9 cellular contexts compared by ENCODE assay signal in the genomic region with DNA sequence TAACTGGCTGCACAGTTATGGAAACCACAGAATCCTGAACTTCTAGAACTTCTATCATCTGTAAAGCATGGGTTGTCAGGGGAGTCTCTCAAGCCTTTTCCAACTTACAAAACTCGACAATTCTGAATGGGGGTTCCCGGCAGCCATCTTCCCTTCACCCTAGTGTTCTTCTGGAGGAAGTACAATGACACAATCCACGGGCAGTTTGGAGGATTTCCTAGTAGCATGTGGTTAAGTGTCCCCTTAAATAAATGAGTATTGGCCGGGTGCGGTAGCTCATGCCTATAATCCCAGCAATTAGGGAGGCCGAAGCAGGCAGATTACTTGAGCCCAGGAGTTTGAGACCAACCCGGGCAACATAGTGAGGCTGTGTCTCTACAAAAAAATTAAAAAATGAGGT. TPM values are rescaled to one million over a fixed set of nuclear protein-coding genes. Genes with fewer than 3 reads are reported as not detected.
A peak's percentile ranks its signal among the peaks of the same experiment; 100 is the strongest.
DNase-seq lines count a peak whose midpoint lies in the region; ATAC-seq and TF ChIP-seq lines count a peak whose summit lies in the region.
"Had no signal": no experiment of that assay in that cellular context is flagged by ENCODE, and none has a peak within 500 bp of the region (broad histone marks: within the 10 kb centered on the region; RNA-seq: fewer than 3 reads in every experiment).

No MANE protein-coding gene starts in this region.

- CTCF ChIA-PET in T-cell (lab: Charles Lee), result interaction anchor here (0.5 to 1.4 kb wide), 2 partner anchors 14 to 41 kb away, joined by 5 read pairs; no protein-coding TSS in a partner anchor

- peak; percentile 55 for TF ChIP-seq CTCF in GM12873 (IDR thresholded peaks at IDR 0.05; ENCODE audit: insufficient read depth, low read depth, low read length, missing control alignments)

- no peaks in the 10 kb centered on the region for H3K36me3 ChIP-seq in ACC112 (ENCODE audit: insufficient read depth, low read length)

- no peaks in the 10 kb centered on the region; the same call in 1 of the 2 replicates for H3K27me3 ChIP-seq in ACC112 (ENCODE audit: insufficient read depth, low read length)

- H3K36me3 Mint-ChIP-seq in T-cell, result no peaks in the 10 kb centered on the region
- peaks cover 0 to 3% (median 0%) of the 10 kb centered on the region in 3 donors for H3K36me3 Mint-ChIP-seq in immature natural killer cell

- H2AFZ ChIP-seq in ACC112 (ENCODE audit: low read length, unreplicated experiment), result peak overlapping the region; percentile 7

- peaks cover 40 to 59% (median 48%) of the 10 kb centered on the region in 3 donors for H3K4me1 Mint-ChIP-seq in T-cell
- H3K4me1 Mint-ChIP-seq in immature natural killer cell, result peaks cover 60 to 71% of the 10 kb centered on the region in 2 donors

- H3K27me3 Mint-ChIP-seq in T-cell (no peaks in the 10 kb centered on the region), immature natural killer cell (ENCODE audit: low read depth in 3 of 3) (peaks cover 6 to 25% (median 12%) of the 10 kb centered on the region in 3 donors)

- no peak overlapping the region for H3K4me3 ChIP-seq in ACC112 (ENCODE audit: low read depth, low read length)

- no peaks in the 10 kb centered on the region for H3K79me2 ChIP-seq in ACC112 (ENCODE audit: control insufficient read depth, insufficient read depth, low read length, unreplicated experiment)

- ATAC-seq in T-cell (replicated peaks in 1 of 4), result no peak

- no peaks in the 10 kb centered on the region for H3K9me3 Mint-ChIP-seq in T-cell
- no peaks in the 10 kb centered on the region for H3K9me3 Mint-ChIP-seq in immature natural killer cell

- H3K27ac Mint-ChIP-seq in T-cell (peak overlapping the region; percentile 9 to 99), immature natural killer cell (peak overlapping the region; percentile 97 to 100 (median 99))

- no peaks in the 10 kb centered on the region for H3K4me1 ChIP-seq in ACC112 (ENCODE audit: control insufficient read depth, insufficient read depth, low read length, unreplicated experiment)

- POLR2A ChIA-PET in T-cell (lab: Charles Lee), result interaction anchor here in 1 of 2 donors (0.5 kb wide), 1 partner anchor 68 kb away, joined by 8 read pairs; no protein-coding TSS in a partner anchor

- H3K27ac ChIP-seq in ACC112 (ENCODE audit: low read depth, low read length), result no peak overlapping the region

- DNase-seq in T-cell (peak in 17 of 34 experiments; percentile 6 to 47 (median 18)), immature natural killer cell (peak; percentile 33 to 43 (median 38)), OCI-M2 (lab: John Stamatoyannopoulos, UW; ENCODE audit: unreplicated experiment) (no peak), T-helper 9 cell (no peak), NCI-H2081 (lab: John Stamatoyannopoulos, UW) (no peak), NCI-H1092 (lab: John Stamatoyannopoulos, UW) (no peak)
- DNase-seq: GOT3 had no signal

- H3K4me3 Mint-ChIP-seq in T-cell (peak overlapping the region; percentile 98 to 99 (median 98)), immature natural killer cell (peak overlapping the region; percentile 97 to 100 (median 99))

RNA-seq across cellular contexts. Expression of gene SLC16A6, which starts 2.1 kb away (rescaled TPM):
- total RNA-seq in T-cell, result 10 to 100 TPM in 1 of 5 donors, 1 to 10 TPM in 4; 4.4 to 10.5 (median 7.0) TPM
- polyA plus RNA-seq in immature natural killer cell, result 1 to 10 TPM in 2 of 3 donors, under 1 TPM in 1; 0.88 to 4.8 (median 3.5) TPM

RNA-seq across cellular contexts. Expression of gene ARSG, which starts 2.5 kb away (rescaled TPM):
- total RNA-seq in T-cell, result 10 to 100 TPM; 14.5 to 22.9 (median 17.8) TPM
- polyA plus RNA-seq in immature natural killer cell, result 10 to 100 TPM; 15.0 to 18.7 (median 15.3) TPM

RNA-seq across cellular contexts. Expression of gene AMZ2, which starts 41.0 kb away (rescaled TPM):
- total RNA-seq in T-cell, result 10 to 100 TPM; 50.9 to 81.8 (median 60.5) TPM
- 100 to 1,000 TPM; 146 to 193 (median 169) TPM for polyA plus RNA-seq in immature natural killer cell

Comparison
In these comparisons a context has a peak if more than half of its experiments do, and no peak if none do; other contexts are left out.
1. DNase-seq: peak in immature natural killer cell (3 of 3); none in OCI-M2 (single experiment), T-helper 9 cell (single experiment), NCI-H2081 (0 of 2) and NCI-H1092 (single experiment).